Comparison of ENCODE assay signal across 8 cellular contexts in the genomic region with DNA sequence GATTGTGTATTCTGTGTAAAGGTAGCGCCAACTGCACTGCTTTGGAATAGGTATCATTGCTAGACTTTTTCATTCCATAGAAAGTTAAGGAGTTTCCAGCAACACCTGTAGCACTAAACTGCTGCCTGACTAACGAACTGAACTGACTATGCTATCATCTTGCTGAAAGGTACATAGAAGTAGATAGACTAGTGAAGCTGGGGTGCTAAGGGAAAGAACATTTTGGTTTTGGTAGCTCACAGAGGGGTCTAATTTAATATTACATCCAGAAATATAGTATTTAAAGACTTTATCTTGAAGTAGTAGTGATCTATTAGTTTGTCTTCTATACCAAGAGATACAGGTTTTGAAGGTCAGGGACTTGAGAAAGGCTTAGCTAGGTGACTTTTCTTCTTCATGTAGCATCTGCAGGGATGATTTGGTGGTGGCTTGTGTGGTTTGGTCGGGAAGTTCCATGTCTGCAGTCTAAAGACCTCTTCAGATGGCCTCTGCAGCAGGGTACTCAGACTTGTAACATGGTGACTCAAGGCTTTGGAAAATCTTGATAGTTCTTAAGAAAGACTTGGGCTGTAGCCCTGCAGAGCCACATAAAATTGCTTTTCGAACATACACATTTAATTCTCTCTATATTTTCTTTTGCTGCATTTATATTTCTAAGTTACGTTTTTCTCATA. TPM values are rescaled to one million over a fixed set of nuclear protein-coding genes. Genes with fewer than 3 reads are reported as not detected.
DNase-seq lines count a peak whose midpoint lies in the region; ATAC-seq and TF ChIP-seq lines count a peak whose summit lies in the region.

No MANE protein-coding gene starts in this region.

- H3K4me2 ChIP-seq in OCI-LY1 (ENCODE audit: low read length) = peak overlapping the region; percentile 17; the same call in 1 of the 2 replicates

- peak; percentile 52 for DNase-seq in NOMO-1 treated with DMSO at 0.1 percent for 48 hours (lab: John Stamatoyannopoulos, UW; ENCODE audit: unreplicated experiment)
- no peak for DNase-seq in NOMO-1 treated with dmso at 0.1 percent for 144 hours (lab: John Stamatoyannopoulos, UW; ENCODE audit: unreplicated experiment)
- DNase-seq in endodermal cell = no peak
- DNase-seq in DMS 273 treated with DMSO at 0.1 percent for 48 hours (lab: John Stamatoyannopoulos, UW) = no peak

- H3K27me3 Mint-ChIP-seq in endodermal cell (ENCODE audit: insufficient read depth) = no peaks in the 10 kb centered on the region
- H3K27me3 Mint-ChIP-seq in stimulated activated naive CD8-positive, alpha-beta T cell treated with anti-CD3 and anti-CD28 coated beads, Interleukin-15, Interleukin-2, amounts not matched to agents 100 ng/mL and 50 ng/mL, for 24 hours = no peaks in the 10 kb centered on the region

- H3K36me3 ChIP-seq in OCI-LY1 (ENCODE audit: insufficient read depth, low read length) (no peaks in the 10 kb centered on the region; the same call in 1 of the 2 replicates), endodermal cell (ENCODE audit: control insufficient read depth, insufficient read depth, low read length) (no peaks in the 10 kb centered on the region)

- H3K4me1 Mint-ChIP-seq in endodermal cell = peaks cover 30% of the 10 kb centered on the region
- H3K4me1 Mint-ChIP-seq in stimulated activated naive CD8-positive, alpha-beta T cell treated with anti-CD3 and anti-CD28 coated beads, Interleukin-15, Interleukin-2, amounts not matched to agents 100 ng/mL and 50 ng/mL, for 24 hours (ENCODE audit: low read depth) = peaks cover 93% of the 10 kb centered on the region

- peak overlapping the region; percentile 7 for H3K4me3 ChIP-seq in OCI-LY1 (ENCODE audit: low read depth, low read length, poor library complexity, severe bottlenecking)
- H3K4me3 ChIP-seq in endodermal cell (ENCODE audit: low read length) = no peak overlapping the region

- H3K9me3 Mint-ChIP-seq in endodermal cell = peaks cover 4% of the 10 kb centered on the region
- H3K9me3 Mint-ChIP-seq in stimulated activated naive CD8-positive, alpha-beta T cell treated with anti-CD3 and anti-CD28 coated beads, Interleukin-15, Interleukin-2, amounts not matched to agents 100 ng/mL and 50 ng/mL, for 24 hours = no peaks in the 10 kb centered on the region

- no peak overlapping the region; the same call in 1 of the 2 replicates for H3K9ac ChIP-seq in OCI-LY1 (ENCODE audit: low read length)
- H3K9ac ChIP-seq in endodermal cell (ENCODE audit: extremely low read depth, low read length, poor library complexity, severe bottlenecking) = no peak overlapping the region

- H3K9me2 ChIP-seq in OCI-LY1 (ENCODE audit: low read depth, low read length) = no peaks in the 10 kb centered on the region

- H3K36me3 Mint-ChIP-seq in endodermal cell (ENCODE audit: low read depth) = peaks cover 16% of the 10 kb centered on the region
- H3K36me3 Mint-ChIP-seq in stimulated activated naive CD8-positive, alpha-beta T cell treated with anti-CD3 and anti-CD28 coated beads, Interleukin-15, Interleukin-2, amounts not matched to agents 100 ng/mL and 50 ng/mL, for 24 hours (ENCODE audit: low read depth) = peaks cover 21% of the 10 kb centered on the region

- TF ChIP-seq CTCF in OCI-LY1 (IDR thresholded peaks at IDR 0.05; ENCODE audit: low read length) = no peak
- no peak for TF ChIP-seq CTCF in endodermal cell (conservative IDR thresholded peaks at IDR 0.05)

- H3K27me3 ChIP-seq in OCI-LY1 (ENCODE audit: insufficient read depth, low read length) (no peaks in the 10 kb centered on the region), endodermal cell (ENCODE audit: control insufficient read depth, insufficient read depth, low read length, poor library complexity, severe bottlenecking) (no peaks in the 10 kb centered on the region)

- H4K20me1 ChIP-seq in OCI-LY1 (ENCODE audit: insufficient read depth, low read length) = no peaks in the 10 kb centered on the region

- peak overlapping the region; percentile 62 for H3K27ac Mint-ChIP-seq in endodermal cell
- H3K27ac Mint-ChIP-seq in stimulated activated naive CD8-positive, alpha-beta T cell treated with anti-CD3 and anti-CD28 coated beads, Interleukin-15, Interleukin-2, amounts not matched to agents 100 ng/mL and 50 ng/mL, for 24 hours = peak overlapping the region; percentile 93

- WGBS in endodermal cell (ENCODE audit: insufficient coverage in 1 of 2, insufficient read length in 1 of 2), 2 experiments = 89 to 92% methylated on average over 2 to 5 of the region's 5 CpGs

- H2AFZ ChIP-seq in OCI-LY1 (ENCODE audit: low read length) = no peak overlapping the region

- H3K4me1 ChIP-seq in OCI-LY1 (ENCODE audit: insufficient read depth, low read length, severe bottlenecking) (peaks cover 67% of the 10 kb centered on the region), endodermal cell (ENCODE audit: control insufficient read depth, insufficient read depth, low read length) (peaks cover 4% of the 10 kb centered on the region)

- H3K4me3 Mint-ChIP-seq in endodermal cell = no peak overlapping the region
- peak overlapping the region; percentile 72 for H3K4me3 Mint-ChIP-seq in stimulated activated naive CD8-positive, alpha-beta T cell treated with anti-CD3 and anti-CD28 coated beads, Interleukin-15, Interleukin-2, amounts not matched to agents 100 ng/mL and 50 ng/mL, for 24 hours

- H3F3A ChIP-seq in OCI-LY1 (ENCODE audit: insufficient read depth, low read length) = no peaks in the 10 kb centered on the region

- H3K9me3 ChIP-seq in OCI-LY1 (ENCODE audit: low read length) (no peaks in the 10 kb centered on the region), endodermal cell (ENCODE audit: control insufficient read depth, low read length) (no peaks in the 10 kb centered on the region)

- no peak overlapping the region for H3K27ac ChIP-seq in OCI-LY1 (ENCODE audit: low read depth, low read length, poor library complexity, severe bottlenecking)
- no peak overlapping the region for H3K27ac ChIP-seq in endodermal cell (ENCODE audit: low read depth, low read length)

- no peak for ATAC-seq in GM21786 (IDR thresholded peaks at IDR 0.05; ENCODE audit: unreplicated experiment)
- no peak for ATAC-seq in HG03342 (IDR thresholded peaks at IDR 0.05; ENCODE audit: unreplicated experiment)

- peaks cover 99% of the 10 kb centered on the region for H3K79me2 ChIP-seq in OCI-LY1 (ENCODE audit: insufficient read depth, low read length)

RNA-seq across cellular contexts. Expression of gene SENP6, which starts 10.2 kb away (rescaled TPM):
- total RNA-seq in endodermal cell = 100 to 1,000 TPM; 101 to 113 TPM
- 80.9 TPM for polyA plus RNA-seq in endodermal cell (2013, experiment 1 of 2)
- polyA plus RNA-seq in endodermal cell (2013, experiment 2 of 2) = 78.3 TPM
